ENCODE assay signal across 1 cellular context in genomic region chr1:102336602-102337001, GRCh38.
A peak's percentile ranks its signal among the peaks of the same experiment; 100 is the strongest.
TF ChIP-seq lines count a peak whose summit lies in the region.

No MANE protein-coding gene starts in this region.

TF ChIP-seq in HEK293, 187 proteins besides CTCF, POLR2A, EP300 and RAD21 (continued from another document):
- TF ChIP-seq ZNF280C (tag by site-specific recombination; IDR thresholded peaks at IDR 0.05): no peak
- 0 out of 2 replicates have a peak, but pooled peaks have one; percentile 26 for TF ChIP-seq ZNF266 (tag by site-specific recombination; IDR thresholded peaks at IDR 0.05; ENCODE audit: low read depth)
- TF ChIP-seq, protein P1, sequence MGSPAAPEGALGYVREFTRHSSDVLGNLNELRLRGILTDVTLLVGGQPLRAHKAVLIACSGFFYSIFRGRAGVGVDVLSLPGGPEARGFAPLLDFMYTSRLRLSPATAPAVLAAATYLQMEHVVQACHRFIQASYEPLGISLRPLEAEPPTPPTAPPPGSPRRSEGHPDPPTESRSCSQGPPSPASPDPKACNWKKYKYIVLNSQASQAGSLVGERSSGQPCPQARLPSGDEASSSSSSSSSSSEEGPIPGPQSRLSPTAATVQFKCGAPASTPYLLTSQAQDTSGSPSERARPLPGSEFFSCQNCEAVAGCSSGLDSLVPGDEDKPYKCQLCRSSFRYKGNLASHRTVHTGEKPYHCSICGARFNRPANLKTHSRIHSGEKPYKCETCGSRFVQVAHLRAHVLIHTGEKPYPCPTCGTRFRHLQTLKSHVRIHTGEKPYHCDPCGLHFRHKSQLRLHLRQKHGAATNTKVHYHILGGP (tag by site-specific recombination; IDR thresholded peaks at IDR 0.05): no peak
- no peak for TF ChIP-seq YY2 (tag by site-specific recombination; IDR thresholded peaks at IDR 0.05)
- no peak for TF ChIP-seq YY1 (tag by site-specific recombination; IDR thresholded peaks at IDR 0.05)
- TF ChIP-seq ZNF169 (tag by site-specific recombination; IDR thresholded peaks at IDR 0.05): no peak
- no peak for TF ChIP-seq ZNF37A (tag by site-specific recombination; IDR thresholded peaks at IDR 0.05)
- no peak for TF ChIP-seq ZBTB17 (tag by site-specific recombination; IDR thresholded peaks at IDR 0.05)
- TF ChIP-seq ZNF433 (tag by site-specific recombination; IDR thresholded peaks at IDR 0.05; ENCODE audit: low read depth): 0 out of 2 replicates have a peak, but pooled peaks have one; percentile 9
- TF ChIP-seq ZNF621 (tag by site-specific recombination; IDR thresholded peaks at IDR 0.05): no peak
- TF ChIP-seq ZNF513 (tag by site-specific recombination; IDR thresholded peaks at IDR 0.05): no peak
- no peak for TF ChIP-seq ZNF23 (tag by site-specific recombination; IDR thresholded peaks at IDR 0.05; ENCODE audit: borderline replicate concordance)
- TF ChIP-seq KLF7 (tag by site-specific recombination; IDR thresholded peaks at IDR 0.05; ENCODE audit: borderline replicate concordance): no peak
- no peak for TF ChIP-seq ZNF423 (tag by site-specific recombination; IDR thresholded peaks at IDR 0.05)
- TF ChIP-seq, protein P2, sequence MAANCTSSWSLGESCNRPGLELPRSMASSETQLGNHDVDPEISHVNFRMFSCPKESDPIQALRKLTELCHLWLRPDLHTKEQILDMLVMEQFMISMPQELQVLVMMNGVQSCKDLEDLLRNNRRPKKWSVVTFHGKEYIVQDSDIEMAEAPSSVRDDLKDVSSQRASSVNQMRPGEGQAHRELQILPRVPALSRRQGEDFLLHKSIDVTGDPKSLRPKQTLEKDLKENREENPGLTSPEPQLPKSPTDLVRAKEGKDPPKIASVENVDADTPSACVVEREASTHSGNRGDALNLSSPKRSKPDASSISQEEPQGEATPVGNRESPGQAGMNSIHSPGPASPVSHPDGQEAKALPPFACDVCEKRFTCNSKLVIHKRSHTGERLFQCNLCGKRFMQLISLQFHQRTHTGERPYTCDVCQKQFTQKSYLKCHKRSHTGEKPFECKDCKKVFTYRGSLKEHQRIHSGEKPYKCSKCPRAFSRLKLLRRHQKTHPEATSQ (tag by site-specific recombination; IDR thresholded peaks at IDR 0.05): no peak
- TF ChIP-seq ZNF132 (tag by site-specific recombination; IDR thresholded peaks at IDR 0.05; ENCODE audit: borderline replicate concordance): no peak
- TF ChIP-seq ZNF140 (tag by site-specific recombination; IDR thresholded peaks at IDR 0.05): peak; percentile 23; the same call in 1 of the 2 replicates
- TF ChIP-seq ZNF704 (tag by site-specific recombination; IDR thresholded peaks at IDR 0.05): no peak
- TF ChIP-seq, protein P3, sequence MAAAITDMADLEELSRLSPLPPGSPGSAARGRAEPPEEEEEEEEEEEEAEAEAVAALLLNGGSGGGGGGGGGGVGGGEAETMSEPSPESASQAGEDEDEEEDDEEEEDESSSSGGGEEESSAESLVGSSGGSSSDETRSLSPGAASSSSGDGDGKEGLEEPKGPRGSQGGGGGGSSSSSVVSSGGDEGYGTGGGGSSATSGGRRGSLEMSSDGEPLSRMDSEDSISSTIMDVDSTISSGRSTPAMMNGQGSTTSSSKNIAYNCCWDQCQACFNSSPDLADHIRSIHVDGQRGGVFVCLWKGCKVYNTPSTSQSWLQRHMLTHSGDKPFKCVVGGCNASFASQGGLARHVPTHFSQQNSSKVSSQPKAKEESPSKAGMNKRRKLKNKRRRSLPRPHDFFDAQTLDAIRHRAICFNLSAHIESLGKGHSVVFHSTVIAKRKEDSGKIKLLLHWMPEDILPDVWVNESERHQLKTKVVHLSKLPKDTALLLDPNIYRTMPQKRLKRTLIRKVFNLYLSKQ (tag by site-specific recombination; IDR thresholded peaks at IDR 0.05; ENCODE audit: borderline replicate concordance): no peak
- peak; percentile 90 for TF ChIP-seq ZNF394 (tag by site-specific recombination; IDR thresholded peaks at IDR 0.05; ENCODE audit: borderline replicate concordance)
- TF ChIP-seq ZNF202 (tag by site-specific recombination; IDR thresholded peaks at IDR 0.05; ENCODE audit: borderline replicate concordance): 0 out of 2 replicates have a peak, but pooled peaks have one; percentile 12
- peak; percentile 54 for TF ChIP-seq ZNF555 (tag by site-specific recombination; conservative IDR thresholded peaks at IDR 0.05)
- no peak; the same call in 1 of the 2 replicates for TF ChIP-seq ZNF341 (tag by site-specific recombination; IDR thresholded peaks at IDR 0.05; ENCODE audit: low read depth)
- TF ChIP-seq ZNF501 (tag by site-specific recombination; IDR thresholded peaks at IDR 0.05): no peak
- TF ChIP-seq, protein P4, sequence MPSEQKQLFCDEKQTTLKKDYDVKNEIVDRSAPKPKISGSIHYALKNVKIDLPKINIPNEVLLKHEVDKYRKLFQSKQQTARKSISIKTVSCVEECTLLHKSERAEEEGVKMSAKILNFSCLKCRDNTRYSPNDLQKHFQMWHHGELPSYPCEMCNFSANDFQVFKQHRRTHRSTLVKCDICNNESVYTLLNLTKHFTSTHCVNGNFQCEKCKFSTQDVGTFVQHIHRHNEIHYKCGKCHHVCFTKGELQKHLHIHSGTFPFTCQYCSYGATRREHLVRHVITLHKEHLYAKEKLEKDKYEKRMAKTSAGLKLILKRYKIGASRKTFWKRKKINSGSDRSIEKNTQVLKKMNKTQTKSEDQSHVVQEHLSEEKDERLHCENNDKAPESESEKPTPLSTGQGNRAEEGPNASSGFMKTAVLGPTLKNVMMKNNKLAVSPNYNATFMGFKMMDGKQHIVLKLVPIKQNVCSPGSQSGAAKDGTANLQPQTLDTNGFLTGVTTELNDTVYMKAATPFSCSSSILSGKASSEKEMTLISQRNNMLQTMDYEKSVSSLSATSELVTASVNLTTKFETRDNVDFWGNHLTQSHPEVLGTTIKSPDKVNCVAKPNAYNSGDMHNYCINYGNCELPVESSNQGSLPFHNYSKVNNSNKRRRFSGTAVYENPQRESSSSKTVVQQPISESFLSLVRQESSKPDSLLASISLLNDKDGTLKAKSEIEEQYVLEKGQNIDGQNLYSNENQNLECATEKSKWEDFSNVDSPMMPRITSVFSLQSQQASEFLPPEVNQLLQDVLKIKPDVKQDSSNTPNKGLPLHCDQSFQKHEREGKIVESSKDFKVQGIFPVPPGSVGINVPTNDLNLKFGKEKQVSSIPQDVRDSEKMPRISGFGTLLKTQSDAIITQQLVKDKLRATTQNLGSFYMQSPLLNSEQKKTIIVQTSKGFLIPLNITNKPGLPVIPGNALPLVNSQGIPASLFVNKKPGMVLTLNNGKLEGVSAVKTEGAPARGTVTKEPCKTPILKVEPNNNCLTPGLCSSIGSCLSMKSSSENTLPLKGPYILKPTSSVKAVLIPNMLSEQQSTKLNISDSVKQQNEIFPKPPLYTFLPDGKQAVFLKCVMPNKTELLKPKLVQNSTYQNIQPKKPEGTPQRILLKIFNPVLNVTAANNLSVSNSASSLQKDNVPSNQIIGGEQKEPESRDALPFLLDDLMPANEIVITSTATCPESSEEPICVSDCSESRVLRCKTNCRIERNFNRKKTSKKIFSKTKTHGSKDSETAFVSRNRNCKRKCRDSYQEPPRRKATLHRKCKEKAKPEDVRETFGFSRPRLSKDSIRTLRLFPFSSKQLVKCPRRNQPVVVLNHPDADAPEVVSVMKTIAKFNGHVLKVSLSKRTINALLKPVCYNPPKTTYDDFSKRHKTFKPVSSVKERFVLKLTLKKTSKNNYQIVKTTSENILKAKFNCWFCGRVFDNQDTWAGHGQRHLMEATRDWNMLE (tag by site-specific recombination; conservative IDR thresholded peaks at IDR 0.05; ENCODE audit: low read depth): peak; percentile 68
- TF ChIP-seq ZNF174 (tag by site-specific recombination; IDR thresholded peaks at IDR 0.05): no peak
- TF ChIP-seq ZNF747 (tag by site-specific recombination; IDR thresholded peaks at IDR 0.05): no peak
- no peak for TF ChIP-seq ZNF777 (tag by site-specific recombination; IDR thresholded peaks at IDR 0.05; ENCODE audit: borderline replicate concordance)
